8 cellular contexts compared by ENCODE assay signal in genomic region chr10:68331455-68332258, GRCh38. TPM values are rescaled to one million over a fixed set of nuclear protein-coding genes. Genes with fewer than 3 reads are reported as not detected.
A peak's percentile ranks its signal among the peaks of the same experiment; 100 is the strongest.
DNase-seq lines count a peak whose midpoint lies in the region; ATAC-seq and TF ChIP-seq lines count a peak whose summit lies in the region.

TSS of gene HNRNPH3 (plus strand) at chr10:68332064. CDS start at chr10:68337222, 5,158 bp downstream.

- DNase-seq in BJ (ENCODE audit: low read depth) (peak; percentile 80), GM19240 (ENCODE audit: insufficient read length, low spot score) (peak; percentile 69), NCI-H524 (lab: John Stamatoyannopoulos, UW) (peak; percentile 65 to 89), choroid plexus epithelial cell (ENCODE audit: low read depth) (peak; percentile 99), kidney glomerular epithelial cell (lab: John Stamatoyannopoulos, UW) (peak; percentile 98)
- DNase-seq in activated CD4-positive, alpha-beta T cell treated with anti-CD3 and anti-CD28 coated beads for 36 hours = peak; percentile 99
- DNase-seq in stimulated activated CD4-positive, alpha-beta T cell treated with anti-CD3 and anti-CD28 coated beads, Interleukin-15, amount 100 ng/mL, for 48 hours (ENCODE audit: low read depth in 2 of 2) = peak; percentile 97 to 99

- H3K4me3 ChIP-seq in BJ (ENCODE audit: low read depth, low read length) (peak within 1 kb of the TSS; percentile 82), choroid plexus epithelial cell (ENCODE audit: low read depth, low read length) (peak within 1 kb of the TSS; percentile 93)

- no peaks in the 10 kb centered on the region for H3K27me3 ChIP-seq in BJ (ENCODE audit: control insufficient read depth, insufficient read depth, low read length)

- POLR2A ChIA-PET in BJ (lab: Charles Lee) = interaction anchor here (0.5 to 0.7 kb wide), 3 partner anchors 17 to 223 kb away, joined by 3 to 9 read pairs (median 7); partner anchors contain the start of gene MYPN
- POLR2A ChIA-PET in activated CD4-positive, alpha-beta T cell treated with anti-CD3 and anti-CD28 coated beads for 36 hours (lab: Charles Lee) = interaction anchor here (0.5 to 2.4 kb wide), 5 partner anchors 16 to 822 kb away, joined by 3 to 29 read pairs (median 4); no protein-coding TSS in a partner anchor

- ATAC-seq in HG03457 (IDR thresholded peaks at IDR 0.05; ENCODE audit: unreplicated experiment) = peak; percentile 72
- ATAC-seq in activated CD4-positive, alpha-beta T cell treated with anti-CD3 and anti-CD28 coated beads for 36 hours = peak; percentile 88

- peaks cover 38% of the 10 kb centered on the region for H3K36me3 Mint-ChIP-seq in activated CD4-positive, alpha-beta T cell treated with anti-CD3 and anti-CD28 coated beads for 36 hours (ENCODE audit: low read depth)

- no peaks in the 10 kb centered on the region for H3K27me3 Mint-ChIP-seq in activated CD4-positive, alpha-beta T cell treated with anti-CD3 and anti-CD28 coated beads for 36 hours

- H3K9me3 Mint-ChIP-seq in activated CD4-positive, alpha-beta T cell treated with anti-CD3 and anti-CD28 coated beads for 36 hours (ENCODE audit: low read depth) = no peaks in the 10 kb centered on the region

- peak within 1 kb of the TSS; percentile 97 for H3K4me3 Mint-ChIP-seq in activated CD4-positive, alpha-beta T cell treated with anti-CD3 and anti-CD28 coated beads for 36 hours

- TF ChIP-seq CTCF in BJ (IDR thresholded peaks at IDR 0.05; ENCODE audit: insufficient read depth, low read depth, low read length) (no peak), choroid plexus epithelial cell (conservative IDR thresholded peaks at IDR 0.05; ENCODE audit: low read depth, low read length) (no peak)

- intact Hi-C loops in activated CD4-positive, alpha-beta T cell treated with anti-CD3 and anti-CD28 coated beads for 36 hours (cut with DNase I, micrococcal nuclease) = loop anchor here (1.0 to 10.0 kb wide), 18 partner anchors 76 to 793 kb away; partner anchors contain the start of genes CCAR1 (in 2 of the 2), DDX50 (in 2 of the 2), HERC4 (in 2 of the 2) and RUFY2 (in 2 of the 2)

- no peaks in the 10 kb centered on the region for H3K36me3 ChIP-seq in BJ (ENCODE audit: control insufficient read depth, insufficient read depth, low read length)

- H3K4me1 Mint-ChIP-seq in activated CD4-positive, alpha-beta T cell treated with anti-CD3 and anti-CD28 coated beads for 36 hours = peaks cover 41% of the 10 kb centered on the region

- H3K27ac Mint-ChIP-seq in activated CD4-positive, alpha-beta T cell treated with anti-CD3 and anti-CD28 coated beads for 36 hours = peak within 1 kb of the TSS; percentile 100

- CTCF ChIA-PET in BJ (lab: Yijun Ruan, JAX) = interaction anchor here (0.6 to 1.2 kb wide), 4 partner anchors 17 to 475 kb away, joined by 3 to 5 read pairs (median 4); no protein-coding TSS in a partner anchor
- CTCF ChIA-PET in activated CD4-positive, alpha-beta T cell treated with anti-CD3 and anti-CD28 coated beads for 36 hours (lab: Charles Lee) = interaction anchor here (1.0 to 2.4 kb wide), 4 partner anchors 18 to 118 kb away, joined by 4 to 11 read pairs (median 4); partner anchors contain the start of gene ATOH7

RNA-seq across cellular contexts. Expression of gene HNRNPH3, which starts in this region (rescaled TPM):
- 27.7 and 59.1 TPM in 2 replicates for polyA plus RNA-seq in BJ (2011; rRNA removed)
- 15.7 and 24.1 TPM in 2 replicates for polyA minus RNA-seq in BJ (2011; rRNA and poly(A)+ RNA removed)
- total RNA-seq in activated CD4-positive, alpha-beta T cell treated with anti-CD3 and anti-CD28 coated beads for 36 hours = 100 to 1,000 TPM; 126 to 157 TPM

Comparison
In these comparisons a context has a peak if more than half of its experiments do, and no peak if none do; other contexts are left out.
1. Peak in every context shown above with its lines: DNase-seq, ATAC-seq and H3K4me3 ChIP-seq.